Comparison of ENCODE assay signal across 13 cellular contexts in the genomic region with DNA sequence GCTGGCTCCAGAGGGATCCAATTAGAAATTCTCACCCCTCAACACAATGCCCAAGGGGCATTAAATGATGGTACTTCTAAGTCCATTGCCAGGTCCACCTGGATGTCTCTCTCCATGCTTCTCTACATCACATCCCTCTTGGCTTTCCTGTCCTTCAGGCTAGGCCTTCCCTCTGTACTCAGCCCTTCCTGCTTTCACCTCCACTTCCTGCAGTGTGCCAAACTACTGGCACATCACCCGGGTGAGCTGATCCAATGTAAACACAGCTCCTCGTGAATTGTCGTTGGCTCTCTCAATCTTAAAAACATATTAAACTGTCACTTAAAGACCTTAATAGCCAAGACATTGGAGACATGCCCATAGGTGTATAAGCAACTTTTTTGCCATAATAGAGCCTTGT. TPM values are rescaled to one million over a fixed set of nuclear protein-coding genes. Genes with fewer than 3 reads are reported as not detected.
DNase-seq lines count a peak whose midpoint lies in the region; ATAC-seq, FAIRE-seq and TF ChIP-seq lines count a peak whose summit lies in the region.
"Had no signal": no experiment of that assay in that cellular context is flagged by ENCODE, and none has a peak within 500 bp of the region (broad histone marks: within the 10 kb centered on the region; RNA-seq: fewer than 3 reads in every experiment).

No MANE protein-coding gene starts in this region.

- H3K4me3 ChIP-seq in A549, result no peak overlapping the region

- H3K36me3 Mint-ChIP-seq in HFFc6 (ENCODE audit: low read depth) (peaks cover 4% of the 10 kb centered on the region; the same call in 1 of the 2 replicates), chondrocyte (ENCODE audit: low read depth) (peaks cover 34% of the 10 kb centered on the region), nephron progenitor cell (ENCODE audit: low read depth) (no peaks in the 10 kb centered on the region)
- H3K36me3 Mint-ChIP-seq: CD4-positive, alpha-beta memory T cell had no signal

- H3K9me3 Mint-ChIP-seq in HFFc6 (no peaks in the 10 kb centered on the region), chondrocyte (ENCODE audit: low read depth) (no peaks in the 10 kb centered on the region), nephron progenitor cell (no peaks in the 10 kb centered on the region)

- ATAC-seq in A549 (no peak), HG02884 (IDR thresholded peaks at IDR 0.05; ENCODE audit: unreplicated experiment) (no peak)
- ATAC-seq: T-helper 17 cell had no signal

- H3K4me1 ChIP-seq in A549, result peaks cover 82% of the 10 kb centered on the region

- H3K27ac Mint-ChIP-seq in HFFc6 (peak overlapping the region; percentile 61; the same call in 1 of the 2 replicates), chondrocyte (ENCODE audit: unreplicated experiment) (peak overlapping the region; percentile 96), nephron progenitor cell (peak overlapping the region; percentile 57)
- H3K27ac Mint-ChIP-seq: CD4-positive, alpha-beta memory T cell; T-helper 17 cell had no signal

- TF ChIP-seq CTCF in A549 (IDR thresholded peaks at IDR 0.05), result no peak
- TF ChIP-seq CTCF in HFFc6 (IDR thresholded peaks at IDR 0.05), result no peak
- TF ChIP-seq CTCF in chondrocyte (IDR thresholded peaks at IDR 0.05), result no peak
- no peak for TF ChIP-seq CTCF in nephron progenitor cell (IDR thresholded peaks at IDR 0.05)

- H3K4me3 Mint-ChIP-seq in HFFc6 (peak overlapping the region; percentile 54), chondrocyte (ENCODE audit: unreplicated experiment) (peak overlapping the region; percentile 82), nephron progenitor cell (peak overlapping the region; percentile 17)
- H3K4me3 Mint-ChIP-seq: CD4-positive, alpha-beta memory T cell; T-helper 17 cell had no signal

- peak overlapping the region; percentile 98 for H3K4me2 ChIP-seq in A549

- H3K27ac ChIP-seq in A549, result peak overlapping the region; percentile 27 to 61; a peak in 5 of 6 replicates

- H3K9me3 ChIP-seq in A549, result no peaks in the 10 kb centered on the region

- H3K27me3 Mint-ChIP-seq in HFFc6 (ENCODE audit: insufficient read depth) (peaks cover 1% of the 10 kb centered on the region; the same call in 1 of the 2 replicates), chondrocyte (ENCODE audit: low read depth) (no peaks in the 10 kb centered on the region), nephron progenitor cell (ENCODE audit: low read depth, poor library complexity) (peaks cover 6% of the 10 kb centered on the region)
- H3K27me3 Mint-ChIP-seq: CD4-positive, alpha-beta memory T cell had no signal

- H3K4me1 Mint-ChIP-seq in HFFc6 (ENCODE audit: low read depth) (peaks cover 94% of the 10 kb centered on the region), chondrocyte (ENCODE audit: low read depth) (peaks cover 93% of the 10 kb centered on the region), nephron progenitor cell (peaks cover 53% of the 10 kb centered on the region)

- POLR2A ChIA-PET in A549 (lab: Yijun Ruan, JAX), result interaction anchor here (11.5 kb wide), 1 partner anchor 62 kb away, joined by 194 read pairs; no protein-coding TSS in a partner anchor

- TF ChIP-seq RAD21 in A549 (conservative IDR thresholded peaks at IDR 0.05 in 1 of 2, IDR thresholded peaks at IDR 0.05 in 1 of 2), result no peak

- no peak for TF ChIP-seq POLR2A in A549 (IDR thresholded peaks at IDR 0.05; ENCODE audit: low read length)

- 1% methylated on average over 3 of the region's 3 CpGs for WGBS in A549 (ENCODE audit: missing lambda C conversion rate)

- CTCF ChIA-PET in A549 (lab: Yijun Ruan, JAX), result interaction anchor here (1.0 to 12.1 kb wide), 3 partner anchors 62 to 117 kb away, joined by 3 to 121 read pairs (median 5); no protein-coding TSS in a partner anchor

- DNase-seq in A549 (ENCODE audit: low read depth in 1 of 2, low spot score in 1 of 2) (no peak), HFFc6 (no peak), chondrocyte (ENCODE audit: low spot score) (no peak), nephron progenitor cell (no peak), NCI-H82 (lab: John Stamatoyannopoulos, UW) (no peak), NCI-H128 (lab: John Stamatoyannopoulos, UW; ENCODE audit: unreplicated experiment) (no peak)
- no peak for DNase-seq in central memory CD4-positive, alpha-beta T cell
- DNase-seq: amygdala; CD4-positive, alpha-beta memory T cell; NCI-H526; small intestine; T-helper 17 cell had no signal

- TF ChIP-seq EP300 in A549 (IDR thresholded peaks at IDR 0.05), result no peak

- no peak for FAIRE-seq in A549 (lab: Jason Lieb, UNC)
- FAIRE-seq: small intestine had no signal

TF ChIP-seq in A549, 52 proteins besides CTCF, POLR2A, EP300 and RAD21:
- TF ChIP-seq MYC (IDR thresholded peaks at IDR 0.05; ENCODE audit: borderline replicate concordance, low read length) (no peak), KDM1A (IDR thresholded peaks at IDR 0.05; ENCODE audit: low read depth) (no peak), CBX8 (IDR thresholded peaks at IDR 0.05) (no peak), RARB (CRISPR knock-in tag; IDR thresholded peaks at IDR 0.05) (no peak), CEBPB (IDR thresholded peaks at IDR 0.05) (no peak), JUNB (IDR thresholded peaks at IDR 0.05) (no peak), EHMT2 (IDR thresholded peaks at IDR 0.05; ENCODE audit: low read depth) (no peak), SMC3 (IDR thresholded peaks at IDR 0.05) (no peak), RNF2 (IDR thresholded peaks at IDR 0.05; ENCODE audit: borderline replicate concordance, low read depth) (no peak), CHD2 (IDR thresholded peaks at IDR 0.05; ENCODE audit: low read length, partially characterized antibody) (no peak), FOSB (CRISPR knock-in tag; IDR thresholded peaks at IDR 0.05) (no peak)
- TF ChIP-seq, protein P1, sequence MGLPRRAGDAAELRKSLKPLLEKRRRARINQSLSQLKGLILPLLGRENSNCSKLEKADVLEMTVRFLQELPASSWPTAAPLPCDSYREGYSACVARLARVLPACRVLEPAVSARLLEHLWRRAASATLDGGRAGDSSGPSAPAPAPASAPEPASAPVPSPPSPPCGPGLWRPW (IDR thresholded peaks at IDR 0.05), result no peak

RNA-seq across cellular contexts. Expression of a gene that starts 4.0 kb away (rescaled TPM):
- 85.4 and 86.1 TPM in 2 replicates for polyA plus RNA-seq in A549 (2011; rRNA removed)
- polyA plus RNA-seq in A549 (2012; cell fraction: cytosol; rRNA removed), result 107 and 123 TPM in 2 replicates
- 121 and 126 TPM in 2 replicates for polyA plus RNA-seq in A549 (2012; cell fraction: nucleus; rRNA removed)
- 64.3 to 73.2 TPM (median 67.7 TPM) in 3 replicates for polyA plus RNA-seq in A549 (2017; fragmentation: RNase III; extraction: RNeasy Plus Mini Kit Qiagen cat#74134 plus additional on column Dnase treatment)
- polyA minus RNA-seq in A549 (2011; rRNA and poly(A)+ RNA removed), result 51.7 and 55.9 TPM in 2 replicates
- total RNA-seq in HFFc6 (2021; fragmentation: NEBNext Ultra II Directional; extraction: Animal tissue kit (Norgen Biotek cat#: 25700)), result 10 to 100 TPM; 20.1 to 50.6 (median 23.3) TPM
- total RNA-seq in chondrocyte, result 260 to 268 TPM (median 263 TPM) in 3 replicates

Comparison
In these comparisons a context has a peak if more than half of its experiments do, and no peak if none do; other contexts are left out.
1. H3K4me3 Mint-ChIP-seq: peak in every context shown above with its lines; median percentile 82 in chondrocyte; 54 in HFFc6; 17 in nephron progenitor cell.